In genomic region chr11:134373591-134374052, GRCh38 we compare ENCODE assay signal across 24 cellular contexts. TPM values are rescaled to one million over a fixed set of nuclear protein-coding genes. Genes with fewer than 3 reads are reported as not detected.
DNase-seq lines count a peak whose midpoint lies in the region; ATAC-seq, FAIRE-seq and TF ChIP-seq lines count a peak whose summit lies in the region.
"Had no signal": no experiment of that assay in that cellular context is flagged by ENCODE, and none has a peak within 500 bp of the region (broad histone marks: within the 10 kb centered on the region; RNA-seq: fewer than 3 reads in every experiment).

No MANE protein-coding gene starts in this region.

- H3K4me3 ChIP-seq in kidney (ENCODE audit: low read length in 2 of 2): no peak overlapping the region
- H3K4me3 ChIP-seq in upper lobe of right lung: no peak overlapping the region
- no peak overlapping the region for H3K4me3 ChIP-seq in WERI-Rb-1 (ENCODE audit: low read depth, low read length)
- H3K4me3 ChIP-seq: A549 had no signal

- peak overlapping the region; percentile 33 for H3K27ac Mint-ChIP-seq in activated naive CD4-positive, alpha-beta T cell treated with anti-CD3 and anti-CD28 coated beads, Interleukin-2, amount 10 ng/mL, durations not matched to agents 7 days and 5 days
- H3K27ac Mint-ChIP-seq: CD4-positive, alpha-beta T cell; HFFc6 had no signal

- no peak for FAIRE-seq in kidney (lab: Jason Lieb, UNC)
- FAIRE-seq: A549, D721Med, GM12892, GM18507 had no signal

- no peaks in the 10 kb centered on the region for H3K9me3 Mint-ChIP-seq in activated naive CD4-positive, alpha-beta T cell treated with anti-CD3 and anti-CD28 coated beads, Interleukin-2, amount 10 ng/mL, durations not matched to agents 7 days and 5 days
- H3K9me3 Mint-ChIP-seq: CD4-positive, alpha-beta T cell had no signal

- peaks cover 11% of the 10 kb centered on the region for H3K27me3 Mint-ChIP-seq in activated naive CD4-positive, alpha-beta T cell treated with anti-CD3 and anti-CD28 coated beads, Interleukin-2, amount 10 ng/mL, durations not matched to agents 7 days and 5 days
- H3K27me3 Mint-ChIP-seq: CD4-positive, alpha-beta T cell had no signal

- TF ChIP-seq CTCF in kidney (IDR thresholded peaks at IDR 0.05; ENCODE audit: borderline replicate concordance, extremely low read depth, insufficient read depth) (no peak), upper lobe of right lung (IDR thresholded peaks at IDR 0.05) (no peak), WERI-Rb-1 (IDR thresholded peaks at IDR 0.05; ENCODE audit: low read depth, low read length) (no peak)

- no peaks in the 10 kb centered on the region for H3K36me3 Mint-ChIP-seq in activated naive CD4-positive, alpha-beta T cell treated with anti-CD3 and anti-CD28 coated beads, Interleukin-2, amount 10 ng/mL, durations not matched to agents 7 days and 5 days

- DNase-seq in activated naive CD4-positive, alpha-beta T cell treated with anti-CD3 and anti-CD28 coated beads, Interleukin-2, amount 10 ng/mL, durations not matched to agents 7 days and 5 days: no peak
- no peak for DNase-seq in activated naive CD4-positive, alpha-beta T cell treated with Interleukin-2 at 50 U/mL for 16 hours
- DNase-seq in kidney: peak; percentile 47
- peak; percentile 73 for DNase-seq in posterior vena cava (ENCODE audit: low spot score)
- DNase-seq in upper lobe of right lung: peak; percentile 54
- DNase-seq in WERI-Rb-1: no peak
- DNase-seq: AML-193; Caco-2; CD4-positive, alpha-beta T cell; GDM1; GOT3; H7; HFFc6 had no signal

- H3K36me3 ChIP-seq in kidney (ENCODE audit: control insufficient read depth in 1 of 2, insufficient read depth in 2 of 2, low read length in 2 of 2) (no peaks in the 10 kb centered on the region), upper lobe of right lung (no peaks in the 10 kb centered on the region), WERI-Rb-1 (peaks cover 28% of the 10 kb centered on the region)

- H3K4me1 Mint-ChIP-seq in activated naive CD4-positive, alpha-beta T cell treated with anti-CD3 and anti-CD28 coated beads, Interleukin-2, amount 10 ng/mL, durations not matched to agents 7 days and 5 days: no peaks in the 10 kb centered on the region

- H3K27me3 ChIP-seq in upper lobe of right lung: no peaks in the 10 kb centered on the region
- H3K27me3 ChIP-seq in WERI-Rb-1 (ENCODE audit: insufficient read depth, low read depth, severe bottlenecking): no peaks in the 10 kb centered on the region

- CTCF ChIA-PET in activated naive CD4-positive, alpha-beta T cell treated with anti-CD3 and anti-CD28 coated beads, Interleukin-2, amount 10 ng/mL, durations not matched to agents 7 days and 5 days (lab: Charles Lee): no interaction called here

- ATAC-seq in upper lobe of right lung: no peak
- no peak for ATAC-seq in GM19467 (IDR thresholded peaks at IDR 0.05; ENCODE audit: unreplicated experiment)
- no peak for ATAC-seq in GM21360 (IDR thresholded peaks at IDR 0.05; ENCODE audit: unreplicated experiment)
- ATAC-seq: A549, HCT116 had no signal

- H3K4me1 ChIP-seq in kidney (ENCODE audit: control insufficient read depth in 1 of 2, insufficient read depth in 1 of 2, low read depth in 1 of 2, low read length in 2 of 2) (no peaks in the 10 kb centered on the region), upper lobe of right lung (no peaks in the 10 kb centered on the region)
- H3K4me1 ChIP-seq: A549, Caco-2 had no signal

- no peak overlapping the region for H3K9ac ChIP-seq in kidney (ENCODE audit: low read length in 2 of 2)

- intact Hi-C loops in kidney (cut with DNase I) (no loop called here), posterior vena cava (cut with DNase I) (no loop called here), upper lobe of right lung (cut with DNase I) (no loop called here)

- H3K9me3 ChIP-seq in kidney (ENCODE audit: control insufficient read depth in 1 of 2, low read length in 2 of 2) (no peaks in the 10 kb centered on the region), upper lobe of right lung (no peaks in the 10 kb centered on the region), WERI-Rb-1 (ENCODE audit: severe bottlenecking) (no peaks in the 10 kb centered on the region)
- H3K9me3 ChIP-seq: A549, Caco-2 had no signal

- no peak overlapping the region for H3K4me3 Mint-ChIP-seq in activated naive CD4-positive, alpha-beta T cell treated with anti-CD3 and anti-CD28 coated beads, Interleukin-2, amount 10 ng/mL, durations not matched to agents 7 days and 5 days
- H3K4me3 Mint-ChIP-seq: CD4-positive, alpha-beta T cell; HFFc6 had no signal

- no peak overlapping the region for H3K27ac ChIP-seq in kidney (ENCODE audit: low read depth in 2 of 2, low read length in 2 of 2)
- no peak overlapping the region for H3K27ac ChIP-seq in upper lobe of right lung
- H3K27ac ChIP-seq in WERI-Rb-1: no peak overlapping the region
- H3K27ac ChIP-seq: 22Rv1, A549, C4-2B, HL-60 had no signal

RNA-seq across cellular contexts. Expression of gene B3GAT1, which starts 38.4 kb away (rescaled TPM):
- 3.7 TPM for total RNA-seq in kidney
- 0.82 TPM for polyA plus RNA-seq in kidney (ENCODE audit: insufficient read depth, low read depth, low replicate concordance)
- total RNA-seq in posterior vena cava: under 1 TPM in 1 of 2 donors, not detected in 1; 0.28 TPM
- total RNA-seq in upper lobe of right lung: 1.2 TPM
- total RNA-seq: HFFc6 had no signal
- polyA plus RNA-seq: A549, BJ had no signal

RNA-seq across cellular contexts. Expression of gene GLB1L2, which starts 41.8 kb away (rescaled TPM):
- 10.0 TPM for total RNA-seq in kidney
- polyA plus RNA-seq in kidney (ENCODE audit: insufficient read depth, low read depth, low replicate concordance): 26.1 TPM
- total RNA-seq in posterior vena cava: 1 to 10 TPM; 2.8 to 4.0 TPM
- 4.9 TPM for total RNA-seq in upper lobe of right lung
- total RNA-seq: HFFc6 had no signal

Comparison
In these comparisons a context has a peak if more than half of its experiments do, and no peak if none do; other contexts are left out.
1. DNase-seq: peak in kidney (single experiment), posterior vena cava (single experiment) and upper lobe of right lung (single experiment); none in activated naive CD4-positive, alpha-beta T cell treated with anti-CD3 and anti-CD28 coated beads, Interleukin-2, amount 10 ng/mL, durations not matched to agents 7 days and 5 days (single experiment), activated naive CD4-positive, alpha-beta T cell treated with Interleukin-2 at 50 U/mL for 16 hours (single experiment) and WERI-Rb-1 (single experiment).